Comparison of ENCODE assay signal across 28 cellular contexts in the genomic region with DNA sequence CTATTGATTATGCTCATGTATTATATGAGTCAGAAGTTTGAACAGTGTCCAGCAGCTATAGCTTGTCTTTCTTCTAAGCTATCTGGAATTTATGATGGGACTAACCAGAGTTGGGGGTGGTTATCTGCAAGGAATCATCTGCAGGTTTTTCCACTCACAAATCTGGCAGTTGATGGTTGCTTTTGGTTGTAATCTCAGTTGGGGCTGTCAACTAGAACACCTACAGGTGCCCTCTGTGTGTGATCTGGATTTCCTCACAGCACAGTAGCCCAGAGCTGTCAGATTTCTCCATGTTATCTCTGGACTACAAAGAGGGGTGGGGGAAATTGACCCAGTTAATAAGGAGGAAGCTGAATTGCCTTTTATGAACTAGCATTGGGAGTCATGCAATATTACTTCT.
"Had no signal": no experiment of that assay in that cellular context is flagged by ENCODE, and none has a peak within 500 bp of the region (broad histone marks: within the 10 kb centered on the region; RNA-seq: fewer than 3 reads in every experiment).

No MANE protein-coding gene starts in this region.

- H3K9me3 Mint-ChIP-seq: activated T-helper 1 cell treated with anti-CD3 and anti-CD28 coated beads, Interleukin-12 subunit alpha, Interleukin-12 subunit beta, Interleukin-2, Interleukin-4 antibody, amounts not matched to agents 30 ng/mL and 10 ng/mL and 1 ng/mL, durations not matched to agents 14 hours and 24 hours and 36 hours; T-helper 1 cell treated with Interleukin-12 subunit alpha and Interleukin-12 subunit beta and Interleukin-4 antibody, amounts not matched to agents 30 μg/mL and 1 μg/mL, for 36 hours; T-helper 2 cell treated with Interferon-gamma antibody and Interleukin-4, amounts not matched to agents 5 μg/mL and 100 μg/mL, for 36 hours had no signal

- ATAC-seq: activated CD8-positive, alpha-beta T cell treated with anti-CD3 and anti-CD28 coated beads, Interleukin-2, amount 10 ng/mL, durations not matched to agents 7 days and 5 days; activated T-cell treated with anti-CD3 and anti-CD28 coated beads, Interleukin-2, amount 50 U/mL, for 4 hours; Panc1 had no signal

- H3K27ac Mint-ChIP-seq: activated CD4-positive, alpha-beta T cell treated with anti-CD3 and anti-CD28 coated beads, Interleukin-2, amount 10 ng/mL, durations not matched to agents 7 days and 5 days; activated CD8-positive, alpha-beta T cell treated with anti-CD3 and anti-CD28 coated beads, Interleukin-2, amount 10 ng/mL, durations not matched to agents 7 days and 5 days; activated naive CD8-positive, alpha-beta T cell treated with anti-CD3 and anti-CD28 coated beads for 36 hours; activated T-helper 1 cell treated with anti-CD3 and anti-CD28 coated beads, Interleukin-12 subunit alpha, Interleukin-12 subunit beta, Interleukin-2, Interleukin-4 antibody, amounts not matched to agents 30 ng/mL and 10 ng/mL and 1 ng/mL, durations not matched to agents 14 hours and 24 hours and 36 hours; IgD-negative memory B cell; T-helper 1 cell treated with Interleukin-12 subunit alpha and Interleukin-12 subunit beta and Interleukin-4 antibody, amounts not matched to agents 30 μg/mL and 1 μg/mL, for 36 hours; T-helper 2 cell treated with Interferon-gamma antibody and Interleukin-4, amounts not matched to agents 5 μg/mL and 100 μg/mL, for 36 hours had no signal

- H3K4me3 Mint-ChIP-seq: activated CD4-positive, alpha-beta T cell treated with anti-CD3 and anti-CD28 coated beads, Interleukin-2, amount 10 ng/mL, durations not matched to agents 7 days and 5 days; activated CD8-positive, alpha-beta T cell treated with anti-CD3 and anti-CD28 coated beads, Interleukin-2, amount 10 ng/mL, durations not matched to agents 7 days and 5 days; activated naive CD8-positive, alpha-beta T cell treated with anti-CD3 and anti-CD28 coated beads for 36 hours; activated T-cell treated with anti-CD3 and anti-CD28 coated beads, Interleukin-2, amount 50 U/mL, for 4 hours; activated T-helper 1 cell treated with anti-CD3 and anti-CD28 coated beads, Interleukin-12 subunit alpha, Interleukin-12 subunit beta, Interleukin-2, Interleukin-4 antibody, amounts not matched to agents 30 ng/mL and 10 ng/mL and 1 ng/mL, durations not matched to agents 14 hours and 24 hours and 36 hours; IgD-negative memory B cell; T-helper 1 cell treated with Interleukin-12 subunit alpha and Interleukin-12 subunit beta and Interleukin-4 antibody, amounts not matched to agents 30 μg/mL and 1 μg/mL, for 36 hours; T-helper 2 cell treated with Interferon-gamma antibody and Interleukin-4, amounts not matched to agents 5 μg/mL and 100 μg/mL, for 36 hours had no signal

- H3K27me3 ChIP-seq: ascending aorta, cardiac muscle cell, MG63 had no signal

- H3K36me3 ChIP-seq: ascending aorta, cardiac muscle cell, MG63 had no signal

- H3K4me3 ChIP-seq: ascending aorta, cardiac muscle cell, MG63 had no signal

- H3K9me3 ChIP-seq: ascending aorta, MG63 had no signal

- DNase-seq: activated CD4-positive, alpha-beta T cell treated with anti-CD3 and anti-CD28 coated beads, Interleukin-2, amount 10 ng/mL, durations not matched to agents 7 days and 5 days; activated CD4-positive, alpha-beta T cell treated with anti-CD3 and anti-CD28 coated beads, Interleukin-2, amount 50 U/mL, for 48 hours; activated CD8-positive, alpha-beta T cell treated with anti-CD3 and anti-CD28 coated beads, Interleukin-2, amount 10 ng/mL, durations not matched to agents 7 days and 5 days; activated effector memory CD4-positive, alpha-beta T cell treated with Interleukin-2 at 50 U/mL for 16 hours; activated naive CD4-positive, alpha-beta T cell treated with anti-CD3 and anti-CD28 coated beads, Interleukin-2, amount 50 U/mL, for 16 hours; activated naive CD8-positive, alpha-beta T cell treated with anti-CD3 and anti-CD28 coated beads for 36 hours; activated T-cell treated with anti-CD3 and anti-CD28 coated beads, Interleukin-2, amount 50 U/mL, for 4 hours; amygdala; cerebellar nuclear complex; Kasumi-1; KBM-7; MG63; NCI-H1048; NCI-H1105 treated with DMSO at 0.1 percent for 48 hours; NCI-H1436 treated with DMSO at 0.1 percent for 48 hours; NCI-H1694 treated with DMSO at 0.1 percent for 48 hours; NCI-H2029; NCI-H345; NCI-H524 treated with DMSO at 0.1 percent for 48 hours; SIG-M5 had no signal

- H3K27ac ChIP-seq: ascending aorta, cardiac muscle cell had no signal

- FAIRE-seq: TTC549 had no signal

- H3K36me3 Mint-ChIP-seq: activated naive CD8-positive, alpha-beta T cell treated with anti-CD3 and anti-CD28 coated beads for 36 hours had no signal

- H3K4me1 Mint-ChIP-seq: activated naive CD8-positive, alpha-beta T cell treated with anti-CD3 and anti-CD28 coated beads for 36 hours had no signal
